In genomic region chr19:15419413-15420025, GRCh38 we compare ENCODE assay signal across 8 cellular contexts. TPM values are rescaled to one million over a fixed set of nuclear protein-coding genes. Genes with fewer than 3 reads are reported as not detected.
A peak's percentile ranks its signal among the peaks of the same experiment; 100 is the strongest.
DNase-seq lines count a peak whose midpoint lies in the region; ATAC-seq and TF ChIP-seq lines count a peak whose summit lies in the region.

No MANE protein-coding gene starts in this region.

- peak overlapping the region; percentile 99 for H3K4me3 Mint-ChIP-seq in activated naive CD4-positive, alpha-beta T cell treated with anti-CD3 and anti-CD28 coated beads for 36 hours
- H3K4me3 Mint-ChIP-seq in activated CD8-positive, alpha-beta T cell treated with anti-CD3 and anti-CD28 coated beads, Interleukin-2, amount 10 ng/mL, durations not matched to agents 7 days and 5 days: peak overlapping the region; percentile 99
- peak overlapping the region; percentile 99 to 100 (median 100) for H3K4me3 Mint-ChIP-seq in immature natural killer cell

- no peaks in the 10 kb centered on the region for H3K27me3 ChIP-seq in transverse colon

- intact Hi-C loops in activated naive CD4-positive, alpha-beta T cell treated with anti-CD3 and anti-CD28 coated beads for 36 hours (cut with micrococcal nuclease): loop anchor here (1.0 to 2.0 kb wide), 11 partner anchors 13 to 327 kb away; partner anchors contain the start of gene AKAP8
- intact Hi-C loops in transverse colon (cut with DNase I; ENCODE audit: low total_unique reads): no loop called here

- POLR2A ChIA-PET in activated CD8-positive, alpha-beta T cell treated with anti-CD3 and anti-CD28 coated beads, Interleukin-2, amount 10 ng/mL, durations not matched to agents 7 days and 5 days (lab: Charles Lee): interaction anchor here (0.8 to 5.0 kb wide), 24 partner anchors 10 to 141 kb away, joined by 3 to 44 read pairs (median 7); partner anchors contain the start of genes AKAP8, RASAL3 and WIZ

- peaks cover 0 to 21% (median 13%) of the 10 kb centered on the region in 4 donors for H3K36me3 ChIP-seq in transverse colon

- no peak for TF ChIP-seq POLR2A in transverse colon (IDR thresholded peaks at IDR 0.05)

- in situ Hi-C loops in transverse colon (cut with MboI; ENCODE audit: low pct_ligation_motif_present in 1 of 4, low pct_unique_long_range_greater_than_20kb in 1 of 4, low sequenced_read_pairs in 3 of 4): loop anchor here in 3 of 4 donors (10.0 kb wide), 1 partner anchor 135 kb away; no protein-coding TSS in a partner anchor

- H3K4me1 ChIP-seq in transverse colon: peaks cover 12 to 43% (median 22%) of the 10 kb centered on the region in 4 donors

- DNase-seq in activated naive CD4-positive, alpha-beta T cell treated with anti-CD3 and anti-CD28 coated beads for 36 hours: no peak
- no peak for DNase-seq in activated naive CD4-positive, alpha-beta T cell (lab: John Stamatoyannopoulos, UW)
- DNase-seq in activated CD8-positive, alpha-beta T cell treated with anti-CD3 and anti-CD28 coated beads, Interleukin-2, amount 10 ng/mL, durations not matched to agents 7 days and 5 days: no peak
- DNase-seq in immature natural killer cell: no peak
- DNase-seq in transverse colon: no peak
- DNase-seq in globus pallidus (ENCODE audit: low spot score): no peak
- no peak for DNase-seq in activated CD4-positive, alpha-beta T cell treated with anti-CD3 and anti-CD28 coated beads, Interleukin-2, amount 50 U/mL, for 48 hours
- no peak for DNase-seq in activated CD4-positive, alpha-beta T cell treated with anti-CD3 and anti-CD28 coated beads for 4 hours

- peak overlapping the region; percentile 63 for H3K27ac Mint-ChIP-seq in activated naive CD4-positive, alpha-beta T cell treated with anti-CD3 and anti-CD28 coated beads for 36 hours
- peak overlapping the region; percentile 99 for H3K27ac Mint-ChIP-seq in activated CD8-positive, alpha-beta T cell treated with anti-CD3 and anti-CD28 coated beads, Interleukin-2, amount 10 ng/mL, durations not matched to agents 7 days and 5 days
- H3K27ac Mint-ChIP-seq in immature natural killer cell: peak overlapping the region in 5 of 6 donors; percentile 52 to 93 (median 68)

- 18 to 22% methylated on average over 13 to 16 of the region's 16 CpGs for WGBS in transverse colon (ENCODE audit: low coverage in 1 of 2), 2 donors

- no peak for TF ChIP-seq EP300 in transverse colon (IDR thresholded peaks at IDR 0.05; ENCODE audit: low read depth)

- H3K9me3 Mint-ChIP-seq in activated naive CD4-positive, alpha-beta T cell treated with anti-CD3 and anti-CD28 coated beads for 36 hours: peaks cover 3% of the 10 kb centered on the region
- H3K9me3 Mint-ChIP-seq in activated CD8-positive, alpha-beta T cell treated with anti-CD3 and anti-CD28 coated beads, Interleukin-2, amount 10 ng/mL, durations not matched to agents 7 days and 5 days (ENCODE audit: insufficient read depth): no peaks in the 10 kb centered on the region
- H3K9me3 Mint-ChIP-seq in immature natural killer cell: no peaks in the 10 kb centered on the region

- peaks cover 37% of the 10 kb centered on the region for H3K4me1 Mint-ChIP-seq in activated naive CD4-positive, alpha-beta T cell treated with anti-CD3 and anti-CD28 coated beads for 36 hours (ENCODE audit: low read depth)
- peaks cover 41% of the 10 kb centered on the region for H3K4me1 Mint-ChIP-seq in activated CD8-positive, alpha-beta T cell treated with anti-CD3 and anti-CD28 coated beads, Interleukin-2, amount 10 ng/mL, durations not matched to agents 7 days and 5 days (ENCODE audit: low read depth)
- H3K4me1 Mint-ChIP-seq in immature natural killer cell: peaks cover 41 to 46% of the 10 kb centered on the region in 2 donors

- peak overlapping the region; percentile 22 to 94 (median 60) for H3K4me3 ChIP-seq in transverse colon

- ATAC-seq in activated CD8-positive, alpha-beta T cell treated with anti-CD3 and anti-CD28 coated beads, Interleukin-2, amount 10 ng/mL, durations not matched to agents 7 days and 5 days: no peak

- no peaks in the 10 kb centered on the region for H3K27me3 Mint-ChIP-seq in activated naive CD4-positive, alpha-beta T cell treated with anti-CD3 and anti-CD28 coated beads for 36 hours (ENCODE audit: low read depth)
- H3K27me3 Mint-ChIP-seq in activated CD8-positive, alpha-beta T cell treated with anti-CD3 and anti-CD28 coated beads, Interleukin-2, amount 10 ng/mL, durations not matched to agents 7 days and 5 days (ENCODE audit: low read depth): no peaks in the 10 kb centered on the region
- H3K27me3 Mint-ChIP-seq in immature natural killer cell (ENCODE audit: low read depth in 3 of 3): peaks cover 4 to 7% (median 6%) of the 10 kb centered on the region in 3 donors

- no peaks in the 10 kb centered on the region for H3K9me3 ChIP-seq in transverse colon

- CTCF ChIA-PET in activated naive CD4-positive, alpha-beta T cell treated with anti-CD3 and anti-CD28 coated beads for 36 hours (lab: Charles Lee): interaction anchor here (0.5 to 6.8 kb wide), 21 partner anchors 10 to 327 kb away, joined by 3 to 79 read pairs (median 6); partner anchors contain the start of genes AKAP8 and WIZ
- CTCF ChIA-PET in activated CD8-positive, alpha-beta T cell treated with anti-CD3 and anti-CD28 coated beads, Interleukin-2, amount 10 ng/mL, durations not matched to agents 7 days and 5 days (lab: Charles Lee): interaction anchor here (0.7 to 8.6 kb wide), 43 partner anchors 10 to 1306 kb away, joined by 3 to 259 read pairs (median 5); partner anchors contain the start of genes AKAP8, BRD4, FAM32A and PGLYRP2

- peak overlapping the region; percentile 3 to 86 (median 44) for H3K27ac ChIP-seq in transverse colon

- H3K36me3 Mint-ChIP-seq in activated naive CD4-positive, alpha-beta T cell treated with anti-CD3 and anti-CD28 coated beads for 36 hours (ENCODE audit: low read depth): peaks cover 25% of the 10 kb centered on the region
- peaks cover 47% of the 10 kb centered on the region for H3K36me3 Mint-ChIP-seq in activated CD8-positive, alpha-beta T cell treated with anti-CD3 and anti-CD28 coated beads, Interleukin-2, amount 10 ng/mL, durations not matched to agents 7 days and 5 days (ENCODE audit: low read depth)
- H3K36me3 Mint-ChIP-seq in immature natural killer cell: peaks cover 5 to 16% (median 11%) of the 10 kb centered on the region in 3 donors

- TF ChIP-seq CTCF in transverse colon (IDR thresholded peaks at IDR 0.05): peak in 1 of 5 experiments; percentile 7

RNA-seq across cellular contexts. Expression of gene AKAP8L, which starts 0.7 kb away (rescaled TPM):
- 100 to 1,000 TPM; 127 to 140 TPM for total RNA-seq in activated naive CD4-positive, alpha-beta T cell treated with anti-CD3 and anti-CD28 coated beads for 36 hours
- 10 to 100 TPM; 83.8 to 86.7 TPM for total RNA-seq in activated CD8-positive, alpha-beta T cell treated with anti-CD3 and anti-CD28 coated beads, Interleukin-2, amount 10 ng/mL, durations not matched to agents 7 days and 5 days
- 10 to 100 TPM; 28.4 to 58.5 (median 29.6) TPM for polyA plus RNA-seq in immature natural killer cell
- 100 to 1,000 TPM; 112 to 329 (median 172) TPM for total RNA-seq in transverse colon

RNA-seq across cellular contexts. Expression of gene WIZ, which starts 30.2 kb away (rescaled TPM):
- total RNA-seq in activated naive CD4-positive, alpha-beta T cell treated with anti-CD3 and anti-CD28 coated beads for 36 hours: 10 to 100 TPM; 16.5 to 16.7 TPM
- 10 to 100 TPM; 31.6 to 32.7 TPM for total RNA-seq in activated CD8-positive, alpha-beta T cell treated with anti-CD3 and anti-CD28 coated beads, Interleukin-2, amount 10 ng/mL, durations not matched to agents 7 days and 5 days
- polyA plus RNA-seq in immature natural killer cell: 1 to 10 TPM in 1 of 3 donors, under 1 TPM in 1, not detected in 1; 0.78 to 1.5 TPM
- 10 to 100 TPM; 31.0 to 63.6 (median 42.0) TPM for total RNA-seq in transverse colon

RNA-seq across cellular contexts. Expression of gene AKAP8, which starts 39.9 kb away (rescaled TPM):
- 10 to 100 TPM; 27.1 to 30.3 TPM for total RNA-seq in activated naive CD4-positive, alpha-beta T cell treated with anti-CD3 and anti-CD28 coated beads for 36 hours
- 10 to 100 TPM; 47.4 to 48.0 TPM for total RNA-seq in activated CD8-positive, alpha-beta T cell treated with anti-CD3 and anti-CD28 coated beads, Interleukin-2, amount 10 ng/mL, durations not matched to agents 7 days and 5 days
- polyA plus RNA-seq in immature natural killer cell: 10 to 100 TPM in 2 of 3 donors, 1 to 10 TPM in 1; 7.8 to 21.9 (median 11.1) TPM
- total RNA-seq in transverse colon: 10 to 100 TPM; 21.6 to 75.2 (median 47.5) TPM

RNA-seq across cellular contexts. Expression of gene RASAL3, which starts 44.8 kb away (rescaled TPM):
- total RNA-seq in activated naive CD4-positive, alpha-beta T cell treated with anti-CD3 and anti-CD28 coated beads for 36 hours: 10 to 100 TPM; 63.2 to 66.2 TPM
- total RNA-seq in activated CD8-positive, alpha-beta T cell treated with anti-CD3 and anti-CD28 coated beads, Interleukin-2, amount 10 ng/mL, durations not matched to agents 7 days and 5 days: 100 to 1,000 TPM; 104 to 107 TPM
- polyA plus RNA-seq in immature natural killer cell: 100 to 1,000 TPM in 1 of 3 donors, 10 to 100 TPM in 2; 71.5 to 114 (median 89.1) TPM
- 100 to 1,000 TPM in 1 of 4 donors, 10 to 100 TPM in 1, 1 to 10 TPM in 2; 1.9 to 117 (median 15.3) TPM for total RNA-seq in transverse colon

RNA-seq across cellular contexts. Expression of gene PGLYRP2, which starts 59.8 kb away (rescaled TPM):
- under 1 TPM; 0.07 TPM for total RNA-seq in activated naive CD4-positive, alpha-beta T cell treated with anti-CD3 and anti-CD28 coated beads for 36 hours
- not detected for total RNA-seq in activated CD8-positive, alpha-beta T cell treated with anti-CD3 and anti-CD28 coated beads, Interleukin-2, amount 10 ng/mL, durations not matched to agents 7 days and 5 days
- polyA plus RNA-seq in immature natural killer cell: under 1 TPM in 2 of 3 donors, not detected in 1; 0.10 to 0.17 TPM
- total RNA-seq in transverse colon: not detected
